In genomic region chr14:97707603-97708002, GRCh38 we compare ENCODE assay signal across 15 cellular contexts.
DNase-seq lines count a peak whose midpoint lies in the region; ATAC-seq, FAIRE-seq and TF ChIP-seq lines count a peak whose summit lies in the region.
"Had no signal": no experiment of that assay in that cellular context is flagged by ENCODE, and none has a peak within 500 bp of the region (broad histone marks: within the 10 kb centered on the region; RNA-seq: fewer than 3 reads in every experiment).

No MANE protein-coding gene starts in this region.

- H3K27ac ChIP-seq in upper lobe of right lung = no peak overlapping the region
- H3K27ac ChIP-seq: adrenal gland had no signal

- H3K27me3 ChIP-seq in bronchial epithelial cell (ENCODE audit: control insufficient read depth, insufficient read depth, low read length) = no peaks in the 10 kb centered on the region
- no peaks in the 10 kb centered on the region for H3K27me3 ChIP-seq in upper lobe of right lung
- H3K27me3 ChIP-seq: adrenal gland had no signal

- intact Hi-C loops in upper lobe of right lung (cut with DNase I) = no loop called here

- H3K4me3 Mint-ChIP-seq in activated naive CD4-positive, alpha-beta T cell treated with anti-CD3 and anti-CD28 coated beads, Interleukin-2, amount 10 ng/mL, durations not matched to agents 7 days and 5 days = no peak overlapping the region
- H3K4me3 Mint-ChIP-seq: stimulated activated memory B cell treated with anti-CD40 and anti-IgM and Interleukin-4, amounts not matched to agents 10 μg/mL and 1 μg/mL and 100 μg/mL, for 72 hours had no signal

- no peaks in the 10 kb centered on the region for H3K36me3 ChIP-seq in bronchial epithelial cell (ENCODE audit: control insufficient read depth, insufficient read depth, low read length)
- no peaks in the 10 kb centered on the region for H3K36me3 ChIP-seq in upper lobe of right lung
- H3K36me3 ChIP-seq: adrenal gland had no signal

- no peaks in the 10 kb centered on the region for H3K9me3 ChIP-seq in upper lobe of right lung
- H3K9me3 ChIP-seq: adrenal gland had no signal

- no peak overlapping the region for H3K4me3 ChIP-seq in bronchial epithelial cell (ENCODE audit: low read depth, low read length)
- no peak overlapping the region for H3K4me3 ChIP-seq in upper lobe of right lung
- H3K4me3 ChIP-seq: adrenal gland had no signal

- H3K4me1 Mint-ChIP-seq in activated naive CD4-positive, alpha-beta T cell treated with anti-CD3 and anti-CD28 coated beads, Interleukin-2, amount 10 ng/mL, durations not matched to agents 7 days and 5 days = peaks cover 93% of the 10 kb centered on the region
- H3K4me1 Mint-ChIP-seq: stimulated activated memory B cell treated with anti-CD40 and anti-IgM and Interleukin-4, amounts not matched to agents 10 μg/mL and 1 μg/mL and 100 μg/mL, for 72 hours had no signal

- FAIRE-seq in bronchial epithelial cell (lab: Jason Lieb, UNC) = peak; percentile 18

- TF ChIP-seq CTCF in bronchial epithelial cell (IDR thresholded peaks at IDR 0.05; ENCODE audit: insufficient read depth, low read length, severe bottlenecking) = no peak
- no peak for TF ChIP-seq CTCF in upper lobe of right lung (IDR thresholded peaks at IDR 0.05)
- no peak for TF ChIP-seq CTCF in GM10266 (IDR thresholded peaks at IDR 0.05; ENCODE audit: control insufficient read depth, insufficient read depth, low read depth, missing control alignments)

- peak overlapping the region; percentile 93 for H3K27ac Mint-ChIP-seq in activated naive CD4-positive, alpha-beta T cell treated with anti-CD3 and anti-CD28 coated beads, Interleukin-2, amount 10 ng/mL, durations not matched to agents 7 days and 5 days
- H3K27ac Mint-ChIP-seq: stimulated activated memory B cell treated with anti-CD40 and anti-IgM and Interleukin-4, amounts not matched to agents 10 μg/mL and 1 μg/mL and 100 μg/mL, for 72 hours had no signal

- peak; percentile 55 for DNase-seq in activated naive CD4-positive, alpha-beta T cell treated with anti-CD3 and anti-CD28 coated beads, Interleukin-2, amount 10 ng/mL, durations not matched to agents 7 days and 5 days
- no peak for DNase-seq in activated naive CD4-positive, alpha-beta T cell (lab: John Stamatoyannopoulos, UW)
- DNase-seq in NCI-H524 (lab: John Stamatoyannopoulos, UW) = peak; percentile 67 to 81
- no peak for DNase-seq in bronchial epithelial cell (ENCODE audit: low read depth)
- no peak for DNase-seq in upper lobe of right lung
- no peak for DNase-seq in GM10266 (ENCODE audit: extremely low spot score)
- no peak for DNase-seq in LoVo (ENCODE audit: low spot score)
- DNase-seq: adrenal gland, EL, IMR-90, NCI-H187 treated with DMSO at 0.1 percent for 48 hours, posterior cingulate gyrus had no signal

- no peaks in the 10 kb centered on the region for H3K27me3 Mint-ChIP-seq in activated naive CD4-positive, alpha-beta T cell treated with anti-CD3 and anti-CD28 coated beads, Interleukin-2, amount 10 ng/mL, durations not matched to agents 7 days and 5 days
- H3K27me3 Mint-ChIP-seq: stimulated activated memory B cell treated with anti-CD40 and anti-IgM and Interleukin-4, amounts not matched to agents 10 μg/mL and 1 μg/mL and 100 μg/mL, for 72 hours had no signal

- peaks cover 7% of the 10 kb centered on the region for H3K36me3 Mint-ChIP-seq in activated naive CD4-positive, alpha-beta T cell treated with anti-CD3 and anti-CD28 coated beads, Interleukin-2, amount 10 ng/mL, durations not matched to agents 7 days and 5 days
- H3K36me3 Mint-ChIP-seq: stimulated activated memory B cell treated with anti-CD40 and anti-IgM and Interleukin-4, amounts not matched to agents 10 μg/mL and 1 μg/mL and 100 μg/mL, for 72 hours had no signal

- ATAC-seq in upper lobe of right lung (peak; percentile 8), GM21717 (IDR thresholded peaks at IDR 0.05; ENCODE audit: unreplicated experiment) (no peak)
- ATAC-seq: SK-N-SH treated with all-trans-retinoic acid at 6 μM for 48 hours; stimulated activated memory B cell treated with anti-CD40 and anti-IgM and Interleukin-4, amounts not matched to agents 10 μg/mL and 1 μg/mL and 100 μg/mL, for 72 hours had no signal

- CTCF ChIA-PET in activated naive CD4-positive, alpha-beta T cell treated with anti-CD3 and anti-CD28 coated beads, Interleukin-2, amount 10 ng/mL, durations not matched to agents 7 days and 5 days (lab: Charles Lee) = interaction anchor here (0.5 to 2.8 kb wide), 4 partner anchors 17 to 1611 kb away, joined by 3 to 13 read pairs (median 3); no protein-coding TSS in a partner anchor

- H3K4me1 ChIP-seq in upper lobe of right lung = no peaks in the 10 kb centered on the region
- H3K4me1 ChIP-seq: adrenal gland had no signal

- H3K9me3 Mint-ChIP-seq in activated naive CD4-positive, alpha-beta T cell treated with anti-CD3 and anti-CD28 coated beads, Interleukin-2, amount 10 ng/mL, durations not matched to agents 7 days and 5 days = peaks cover 8% of the 10 kb centered on the region

Comparison
In these comparisons a context has a peak if more than half of its experiments do, and no peak if none do; other contexts are left out.
1. DNase-seq: peak in activated naive CD4-positive, alpha-beta T cell treated with anti-CD3 and anti-CD28 coated beads, Interleukin-2, amount 10 ng/mL, durations not matched to agents 7 days and 5 days (single experiment) and NCI-H524 (2 of 2); none in activated naive CD4-positive, alpha-beta T cell (0 of 4), bronchial epithelial cell (single experiment), upper lobe of right lung (single experiment), GM10266 (single experiment) and LoVo (single experiment).